10 cellular contexts compared by ENCODE assay signal in genomic region chr17:1460233-1460632, GRCh38. TPM values are rescaled to one million over a fixed set of nuclear protein-coding genes. Genes with fewer than 3 reads are reported as not detected.
DNase-seq lines count a peak whose midpoint lies in the region; ATAC-seq and TF ChIP-seq lines count a peak whose summit lies in the region.
"Had no signal": no experiment of that assay in that cellular context is flagged by ENCODE, and none has a peak within 500 bp of the region (broad histone marks: within the 10 kb centered on the region; RNA-seq: fewer than 3 reads in every experiment).

No MANE protein-coding gene starts in this region.

- no peaks in the 10 kb centered on the region for H3K27me3 ChIP-seq in Peyer's patch
- H3K27me3 ChIP-seq in osteoblast (ENCODE audit: insufficient read depth, low read length), result no peaks in the 10 kb centered on the region
- H3K27me3 ChIP-seq: ovary had no signal

- peaks cover 0 to 40% (median 13%) of the 10 kb centered on the region in 4 donors for H3K4me1 ChIP-seq in Peyer's patch
- H3K4me1 ChIP-seq in osteoblast (ENCODE audit: insufficient read depth, low read length), result peaks cover 25% of the 10 kb centered on the region

- peaks cover 7% of the 10 kb centered on the region for H4K20me1 ChIP-seq in osteoblast (ENCODE audit: insufficient read depth, low read length)

- ATAC-seq in GM18520 (IDR thresholded peaks at IDR 0.05; ENCODE audit: unreplicated experiment), result no peak

- H3K4me2 ChIP-seq in osteoblast (ENCODE audit: insufficient read depth, low read length), result peak overlapping the region; percentile 38
- H3K4me2 ChIP-seq: KMS-11 had no signal

- TF ChIP-seq POLR2A in Peyer's patch (IDR thresholded peaks at IDR 0.05), result peak in 1 of 2 donors; percentile 49

- H3K36me3 ChIP-seq in Peyer's patch (peaks cover 0 to 13% (median 0%) of the 10 kb centered on the region in 3 donors), osteoblast (ENCODE audit: insufficient read depth, low read length) (peaks cover 18% of the 10 kb centered on the region)
- H3K36me3 ChIP-seq: ovary had no signal

- H3K9me3 ChIP-seq in Peyer's patch, result no peaks in the 10 kb centered on the region
- no peaks in the 10 kb centered on the region for H3K9me3 ChIP-seq in osteoblast (ENCODE audit: low read depth, low read length)
- H3K9me3 ChIP-seq: ovary had no signal

- peaks cover 7% of the 10 kb centered on the region for H3K79me2 ChIP-seq in osteoblast (ENCODE audit: insufficient read depth, low read length)

- H3K27ac ChIP-seq in Peyer's patch (peak overlapping the region in 3 of 4 donors; percentile 53 to 85 (median 85)), osteoblast (ENCODE audit: low read depth, low read length) (no peak overlapping the region)
- H3K27ac ChIP-seq: KMS-11, ovary had no signal

- DNase-seq in COLO668 (lab: John Stamatoyannopoulos, UW; ENCODE audit: unreplicated experiment) (peak; percentile 25), Peyer's patch (peak in 2 of 3 donors; percentile 89 to 91), fibroblast of the aortic adventitia (ENCODE audit: low read depth) (peak; percentile 33), osteoblast (ENCODE audit: insufficient read length, low spot score, missing footprints) (peak; percentile 91), DMS114 treated with DMSO at 0.1 percent for 48 hours (lab: John Stamatoyannopoulos, UW; ENCODE audit: unreplicated experiment) (no peak), middle frontal gyrus (ENCODE audit: extremely low spot score, low spot score) (no peak)
- no peak for DNase-seq in activated CD4-positive, CD25-positive, alpha-beta regulatory T cell treated with anti-CD3 and anti-CD28 coated beads, Interleukin-2, amount 50 U/mL, for 72 hours

- no peak overlapping the region for H3K4me3 ChIP-seq in Peyer's patch
- H3K4me3 ChIP-seq in fibroblast of the aortic adventitia (ENCODE audit: low read depth, low read length), result no peak overlapping the region
- H3K4me3 ChIP-seq in osteoblast (ENCODE audit: insufficient read depth, low read length), result no peak overlapping the region
- H3K4me3 ChIP-seq: ovary had no signal

- no peak overlapping the region for H2AFZ ChIP-seq in osteoblast (ENCODE audit: low read length)

- TF ChIP-seq CTCF in Peyer's patch (IDR thresholded peaks at IDR 0.05) (no peak), fibroblast of the aortic adventitia (IDR thresholded peaks at IDR 0.05; ENCODE audit: insufficient read depth, low read length) (no peak), osteoblast (IDR thresholded peaks at IDR 0.05; ENCODE audit: extremely low read depth, low read depth, low read length) (no peak)

RNA-seq across cellular contexts. Expression of gene CRK, which starts 4.2 kb away (rescaled TPM):
- total RNA-seq in Peyer's patch (10 to 100 TPM; 33.0 to 66.2 (median 59.5) TPM), fibroblast of the aortic adventitia (ENCODE audit: low replicate concordance) (70.0 and 106 TPM in 2 replicates), osteoblast (102 and 109 TPM in 2 replicates)

RNA-seq across cellular contexts. Expression of gene MYO1C, which starts 32.3 kb away (rescaled TPM):
- total RNA-seq in Peyer's patch (100 to 1,000 TPM; 144 to 232 (median 179) TPM), fibroblast of the aortic adventitia (ENCODE audit: low replicate concordance) (127 and 139 TPM in 2 replicates), osteoblast (204 and 250 TPM in 2 replicates)

RNA-seq across cellular contexts. Expression of gene INPP5K, which starts 56.2 kb away (rescaled TPM):
- total RNA-seq in Peyer's patch (100 to 1,000 TPM in 1 of 4 donors, 10 to 100 TPM in 3; 60.9 to 163 (median 64.7) TPM), fibroblast of the aortic adventitia (ENCODE audit: low replicate concordance) (13.2 and 27.3 TPM in 2 replicates), osteoblast (40.4 and 51.4 TPM in 2 replicates)

Comparison
In these comparisons a context has a peak if more than half of its experiments do, and no peak if none do; other contexts are left out.
1. DNase-seq: peak in COLO668 (single experiment), Peyer's patch (2 of 3), fibroblast of the aortic adventitia (single experiment) and osteoblast (single experiment); none in DMS114 treated with DMSO at 0.1 percent for 48 hours (single experiment), middle frontal gyrus (single experiment) and activated CD4-positive, CD25-positive, alpha-beta regulatory T cell treated with anti-CD3 and anti-CD28 coated beads, Interleukin-2, amount 50 U/mL, for 72 hours (single experiment).